In genomic region chr4:42136371-42136770, GRCh38 we compare ENCODE assay signal across 28 cellular contexts. TPM values are rescaled to one million over a fixed set of nuclear protein-coding genes. Genes with fewer than 3 reads are reported as not detected.
"Had no signal": no experiment of that assay in that cellular context is flagged by ENCODE, and none has a peak within 500 bp of the region (broad histone marks: within the 10 kb centered on the region; RNA-seq: fewer than 3 reads in every experiment).

No MANE protein-coding gene starts in this region.

- H3K27me3 ChIP-seq: ascending aorta, cardiac muscle cell, MG63 had no signal

- H3K36me3 ChIP-seq: ascending aorta, cardiac muscle cell, MG63, WERI-Rb-1 had no signal

- H3K4me3 ChIP-seq: ascending aorta, cardiac muscle cell, MG63, PC-9 had no signal

- H3K9me3 ChIP-seq: ascending aorta, MG63 had no signal

- H3K4me1 ChIP-seq: ascending aorta had no signal

- FAIRE-seq: RCC 7860 had no signal

- DNase-seq: activated CD4-positive, alpha-beta T cell treated with anti-CD3 and anti-CD28 coated beads, Interleukin-2, amount 10 ng/mL, durations not matched to agents 7 days and 5 days; activated CD4-positive, alpha-beta T cell treated with anti-CD3 and anti-CD28 coated beads, Interleukin-2, amount 50 U/mL, for 48 hours; activated CD8-positive, alpha-beta T cell treated with anti-CD3 and anti-CD28 coated beads, Interleukin-2, amount 10 ng/mL, durations not matched to agents 7 days and 5 days; activated gamma-delta T cell; activated naive CD4-positive, alpha-beta T cell treated with Interleukin-2 at 50 U/mL for 16 hours; activated naive CD8-positive, alpha-beta T cell treated with anti-CD3 and anti-CD28 coated beads, Interleukin-2, amount 10 ng/mL, durations not matched to agents 7 days and 5 days; activated T-cell treated with anti-CD3 and anti-CD28 coated beads, Interleukin-2, amount 50 U/mL, for 24 hours; amygdala; Kasumi-1; MG63; NCI-H1092; NCI-H1436 treated with DMSO at 0.1 percent for 48 hours; NCI-H1694 treated with DMSO at 0.1 percent for 48 hours; NCI-H2029; NCI-H510A; NCI-H526; NCI-H748 treated with DMSO at 0.1 percent for 48 hours; PC-9; SIG-M5; T-cell; T-helper 17 cell; T-helper 9 cell; WERI-Rb-1 had no signal

- H3K4me2 ChIP-seq: PC-9 had no signal

- H3K27ac ChIP-seq: ascending aorta, cardiac muscle cell, PC-9, RWPE1, WERI-Rb-1 had no signal

- H2AFZ ChIP-seq: PC-9 had no signal

RNA-seq across cellular contexts. Expression of gene BEND4, which starts 16.1 kb away (rescaled TPM):
- total RNA-seq: ascending aorta, PC-9, SK-MEL-5 had no signal
